20 cellular contexts compared by ENCODE assay signal in genomic region chr10:29932991-29933390, GRCh38.
"Had no signal": no experiment of that assay in that cellular context is flagged by ENCODE, and none has a peak within 500 bp of the region (broad histone marks: within the 10 kb centered on the region; RNA-seq: fewer than 3 reads in every experiment).

No MANE protein-coding gene starts in this region.

- H3K27me3 ChIP-seq: brain microvascular endothelial cell had no signal

- H3K36me3 ChIP-seq: brain microvascular endothelial cell had no signal

- ATAC-seq: activated CD4-positive, CD25-positive, alpha-beta regulatory T cell treated with anti-CD3 and anti-CD28 coated beads, Interleukin-2, amount 50 U/mL, for 24 hours had no signal

- DNase-seq: activated CD4-positive, alpha-beta memory T cell treated with anti-CD3 and anti-CD28 coated beads for 36 hours; activated CD4-positive, alpha-beta T cell treated with anti-CD3 and anti-CD28 coated beads, Interleukin-2, amount 10 ng/mL, durations not matched to agents 24 days and 14 days; activated CD8-positive, alpha-beta memory T cell treated with anti-CD3 and anti-CD28 coated beads for 24 hours; activated gamma-delta T cell treated with Interleukin-2 at 50 U/mL for 16 hours; activated naive CD4-positive, alpha-beta T cell treated with anti-CD3 and anti-CD28 coated beads, Interleukin-2, amount 10 ng/mL, durations not matched to agents 7 days and 5 days; activated naive CD8-positive, alpha-beta T cell treated with anti-CD3 and anti-CD28 coated beads for 36 hours; activated T-cell treated with anti-CD3 and anti-CD28 coated beads, Interleukin-2, amount 50 U/mL, for 48 hours; brain microvascular endothelial cell; caudate nucleus; MM.1S; NCI-H1105; NCI-H1436; NCI-H1694 treated with DMSO at 0.1 percent for 48 hours; NCI-H2029 treated with DMSO at 0.1 percent for 48 hours; NCI-H510A treated with DMSO at 0.1 percent for 48 hours; SHP77 treated with DMSO at 0.1 percent for 48 hours had no signal

- H3K4me2 ChIP-seq: KMS-11 had no signal

- H3K27ac Mint-ChIP-seq: activated CD4-positive, alpha-beta memory T cell treated with anti-CD3 and anti-CD28 coated beads for 36 hours; activated CD4-positive, alpha-beta T cell treated with anti-CD3 and anti-CD28 coated beads, Interleukin-2, amount 10 ng/mL, durations not matched to agents 24 days and 14 days; activated naive CD4-positive, alpha-beta T cell treated with anti-CD3 and anti-CD28 coated beads, Interleukin-2, amount 10 ng/mL, durations not matched to agents 7 days and 5 days; activated naive CD8-positive, alpha-beta T cell treated with anti-CD3 and anti-CD28 coated beads for 36 hours; activated T-helper 2 cell treated with anti-CD3 and anti-CD28 coated beads, Interferon-gamma antibody, Interleukin-2, Interleukin-4, amounts not matched to agents 10 μg/mL and 5 μg/mL and 100 μg/mL, durations not matched to agents 14 hours and 24 hours and 36 hours; T-helper 1 cell treated with Interleukin-12 subunit alpha and Interleukin-12 subunit beta and Interleukin-4 antibody, amounts not matched to agents 30 μg/mL and 1 μg/mL, for 36 hours had no signal

- H3K9me3 Mint-ChIP-seq: activated T-helper 2 cell treated with anti-CD3 and anti-CD28 coated beads, Interferon-gamma antibody, Interleukin-2, Interleukin-4, amounts not matched to agents 10 μg/mL and 5 μg/mL and 100 μg/mL, durations not matched to agents 14 hours and 24 hours and 36 hours had no signal

- H3K36me3 Mint-ChIP-seq: activated CD4-positive, alpha-beta memory T cell treated with anti-CD3 and anti-CD28 coated beads for 36 hours; activated naive CD4-positive, alpha-beta T cell treated with anti-CD3 and anti-CD28 coated beads, Interleukin-2, amount 10 ng/mL, durations not matched to agents 7 days and 5 days; activated naive CD8-positive, alpha-beta T cell treated with anti-CD3 and anti-CD28 coated beads for 36 hours had no signal

- H3K4me1 Mint-ChIP-seq: activated CD4-positive, alpha-beta T cell treated with anti-CD3 and anti-CD28 coated beads, Interleukin-2, amount 10 ng/mL, durations not matched to agents 24 days and 14 days; activated naive CD4-positive, alpha-beta T cell treated with anti-CD3 and anti-CD28 coated beads, Interleukin-2, amount 10 ng/mL, durations not matched to agents 7 days and 5 days; activated naive CD8-positive, alpha-beta T cell treated with anti-CD3 and anti-CD28 coated beads for 36 hours had no signal

- H3K27ac ChIP-seq: brain microvascular endothelial cell, KMS-11 had no signal

- H3K4me3 Mint-ChIP-seq: activated CD4-positive, alpha-beta memory T cell treated with anti-CD3 and anti-CD28 coated beads for 36 hours; activated CD4-positive, alpha-beta T cell treated with anti-CD3 and anti-CD28 coated beads, Interleukin-2, amount 10 ng/mL, durations not matched to agents 24 days and 14 days; activated naive CD4-positive, alpha-beta T cell treated with anti-CD3 and anti-CD28 coated beads, Interleukin-2, amount 10 ng/mL, durations not matched to agents 7 days and 5 days; activated naive CD8-positive, alpha-beta T cell treated with anti-CD3 and anti-CD28 coated beads for 36 hours; T-helper 1 cell treated with Interleukin-12 subunit alpha and Interleukin-12 subunit beta and Interleukin-4 antibody, amounts not matched to agents 30 μg/mL and 1 μg/mL, for 36 hours had no signal
